In genomic region chr11:96143016-96143670, GRCh38 we compare ENCODE assay signal across 14 cellular contexts.
DNase-seq lines count a peak whose midpoint lies in the region; ATAC-seq and TF ChIP-seq lines count a peak whose summit lies in the region.
"Had no signal": no experiment of that assay in that cellular context is flagged by ENCODE, and none has a peak within 500 bp of the region (broad histone marks: within the 10 kb centered on the region; RNA-seq: fewer than 3 reads in every experiment).

No MANE protein-coding gene starts in this region.

- H4K20me1 ChIP-seq in GM23338 (replicated peaks; ENCODE audit: insufficient read depth): no peaks in the 10 kb centered on the region

- CTCF ChIA-PET in activated CD8-positive, alpha-beta memory T cell treated with anti-CD3 and anti-CD28 coated beads, Interleukin-2, amount 10 ng/mL, durations not matched to agents 7 days and 5 days (lab: Charles Lee): no interaction called here

- H3F3A ChIP-seq in GM23338 (replicated peaks; ENCODE audit: low read depth): no peaks in the 10 kb centered on the region

- TF ChIP-seq EP300 in upper lobe of left lung (IDR thresholded peaks at IDR 0.05): no peak

- H3K36me3 Mint-ChIP-seq in GM23338 (ENCODE audit: low read depth) (no peaks in the 10 kb centered on the region), osteocyte (ENCODE audit: unreplicated experiment) (peaks cover 2% of the 10 kb centered on the region)
- H3K36me3 Mint-ChIP-seq in activated CD8-positive, alpha-beta memory T cell treated with anti-CD3 and anti-CD28 coated beads, Interleukin-2, amount 10 ng/mL, durations not matched to agents 7 days and 5 days: peaks cover 4% of the 10 kb centered on the region

- no peak overlapping the region for H2AFZ ChIP-seq in GM23338

- WGBS in upper lobe of left lung, 2 donors: 62 to 69% methylated on average over 7 of the region's 7 CpGs

- H3K9me2 ChIP-seq in GM23338 (ENCODE audit: insufficient read depth): peaks cover 3% of the 10 kb centered on the region; the same call in 1 of the 2 replicates

- no peak overlapping the region for H3K27ac ChIP-seq in GM23338 (ENCODE audit: low read depth)
- H3K27ac ChIP-seq in upper lobe of left lung: peak overlapping the region in 1 of 4 donors; percentile 46
- H3K27ac ChIP-seq: ascending aorta; BLaER1 treated with 17β-estradiol and CSF1 and Interleukin-3, amounts not matched to agents 10 nM and 100 nM had no signal

- H3K79me2 ChIP-seq in GM23338 (replicated peaks; ENCODE audit: insufficient read depth): no peaks in the 10 kb centered on the region

- TF ChIP-seq POLR2A in upper lobe of left lung (IDR thresholded peaks at IDR 0.05): no peak

- H3K4me2 ChIP-seq in GM23338: peak overlapping the region; percentile 14; the same call in 1 of the 2 replicates
- H3K4me2 ChIP-seq: BLaER1 treated with 17β-estradiol and CSF1 and Interleukin-3, amounts not matched to agents 10 nM and 100 nM had no signal

- H3K9me3 Mint-ChIP-seq in GM23338 (no peaks in the 10 kb centered on the region), osteocyte (ENCODE audit: unreplicated experiment) (no peaks in the 10 kb centered on the region)
- H3K9me3 Mint-ChIP-seq in activated CD8-positive, alpha-beta memory T cell treated with anti-CD3 and anti-CD28 coated beads, Interleukin-2, amount 10 ng/mL, durations not matched to agents 7 days and 5 days (ENCODE audit: low read depth): no peaks in the 10 kb centered on the region
- H3K9me3 Mint-ChIP-seq: stimulated activated memory B cell treated with anti-CD40 and anti-IgM and Interleukin-4, amounts not matched to agents 10 μg/mL and 1 μg/mL and 100 μg/mL, for 72 hours had no signal

- H3K27me3 Mint-ChIP-seq in GM23338 (ENCODE audit: insufficient read depth, low read depth, poor library complexity) (no peaks in the 10 kb centered on the region), osteocyte (ENCODE audit: unreplicated experiment) (no peaks in the 10 kb centered on the region)
- no peaks in the 10 kb centered on the region for H3K27me3 Mint-ChIP-seq in activated CD8-positive, alpha-beta memory T cell treated with anti-CD3 and anti-CD28 coated beads, Interleukin-2, amount 10 ng/mL, durations not matched to agents 7 days and 5 days
- H3K27me3 Mint-ChIP-seq: stimulated activated memory B cell treated with anti-CD40 and anti-IgM and Interleukin-4, amounts not matched to agents 10 μg/mL and 1 μg/mL and 100 μg/mL, for 72 hours had no signal

- no peaks in the 10 kb centered on the region for H3K36me3 ChIP-seq in GM23338 (ENCODE audit: insufficient read depth)
- no peaks in the 10 kb centered on the region for H3K36me3 ChIP-seq in upper lobe of left lung
- H3K36me3 ChIP-seq: ascending aorta had no signal

- no peak overlapping the region for H3K4me3 ChIP-seq in GM23338
- no peak overlapping the region for H3K4me3 ChIP-seq in astrocyte of the cerebellum (ENCODE audit: low read depth, low read length)
- no peak overlapping the region for H3K4me3 ChIP-seq in upper lobe of left lung
- H3K4me3 ChIP-seq: ascending aorta; BLaER1 treated with 17β-estradiol and CSF1 and Interleukin-3, amounts not matched to agents 10 nM and 100 nM had no signal

- TF ChIP-seq CTCF in GM23338 (conservative IDR thresholded peaks at IDR 0.05; ENCODE audit: low read depth in 2 of 2): no peak
- TF ChIP-seq CTCF in astrocyte of the cerebellum (IDR thresholded peaks at IDR 0.05; ENCODE audit: low read depth, low read length, missing control alignments): no peak
- no peak for TF ChIP-seq CTCF in osteocyte (IDR thresholded peaks at IDR 0.05)
- no peak for TF ChIP-seq CTCF in upper lobe of left lung (IDR thresholded peaks at IDR 0.05)

- H3K4me3 Mint-ChIP-seq in GM23338 (no peak overlapping the region), osteocyte (ENCODE audit: unreplicated experiment) (no peak overlapping the region)
- H3K4me3 Mint-ChIP-seq in activated CD8-positive, alpha-beta memory T cell treated with anti-CD3 and anti-CD28 coated beads, Interleukin-2, amount 10 ng/mL, durations not matched to agents 7 days and 5 days: no peak overlapping the region
- H3K4me3 Mint-ChIP-seq: stimulated activated memory B cell treated with anti-CD40 and anti-IgM and Interleukin-4, amounts not matched to agents 10 μg/mL and 1 μg/mL and 100 μg/mL, for 72 hours had no signal

- ATAC-seq in GM23338 (no peak), upper lobe of left lung (ENCODE audit: low FRiP score in 2 of 2) (no peak), HG03457 (IDR thresholded peaks at IDR 0.05; ENCODE audit: unreplicated experiment) (no peak)
- no peak for ATAC-seq in activated CD8-positive, alpha-beta memory T cell treated with anti-CD3 and anti-CD28 coated beads, Interleukin-2, amount 10 ng/mL, durations not matched to agents 7 days and 5 days
- ATAC-seq: stimulated activated memory B cell treated with anti-CD40 and anti-IgM and Interleukin-4, amounts not matched to agents 10 μg/mL and 1 μg/mL and 100 μg/mL, for 72 hours had no signal

- peaks cover 49% of the 10 kb centered on the region for H3K4me1 ChIP-seq in GM23338 (ENCODE audit: insufficient read depth)
- peaks cover 6 to 18% (median 15%) of the 10 kb centered on the region in 4 donors for H3K4me1 ChIP-seq in upper lobe of left lung

- H3K27me3 ChIP-seq in GM23338 (ENCODE audit: insufficient read depth): no peaks in the 10 kb centered on the region
- no peaks in the 10 kb centered on the region for H3K27me3 ChIP-seq in upper lobe of left lung
- H3K27me3 ChIP-seq: ascending aorta; BLaER1 treated with 17β-estradiol and CSF1 and Interleukin-3, amounts not matched to agents 10 nM and 100 nM had no signal

- in situ Hi-C loops in astrocyte of the cerebellum (cut with HindIII; ENCODE audit: low sequenced_read_pairs): no loop called here

- H3K4me1 Mint-ChIP-seq in GM23338 (peaks cover 28% of the 10 kb centered on the region), osteocyte (ENCODE audit: unreplicated experiment) (peaks cover 46% of the 10 kb centered on the region)
- peaks cover 10% of the 10 kb centered on the region for H3K4me1 Mint-ChIP-seq in activated CD8-positive, alpha-beta memory T cell treated with anti-CD3 and anti-CD28 coated beads, Interleukin-2, amount 10 ng/mL, durations not matched to agents 7 days and 5 days

- no peaks in the 10 kb centered on the region for H3K9me3 ChIP-seq in upper lobe of left lung
- H3K9me3 ChIP-seq: ascending aorta had no signal

- H3K27ac Mint-ChIP-seq in GM23338 (no peak overlapping the region), osteocyte (ENCODE audit: unreplicated experiment) (peak overlapping the region; percentile 77)
- H3K27ac Mint-ChIP-seq in activated CD8-positive, alpha-beta memory T cell treated with anti-CD3 and anti-CD28 coated beads, Interleukin-2, amount 10 ng/mL, durations not matched to agents 7 days and 5 days: no peak overlapping the region
- H3K27ac Mint-ChIP-seq: stimulated activated memory B cell treated with anti-CD40 and anti-IgM and Interleukin-4, amounts not matched to agents 10 μg/mL and 1 μg/mL and 100 μg/mL, for 72 hours had no signal

- DNase-seq in GM23338 (ENCODE audit: low spot score): no peak
- peak; percentile 75 for DNase-seq in astrocyte of the cerebellum (ENCODE audit: low read depth)
- DNase-seq in foreskin melanocyte: peak; percentile 90
- no peak for DNase-seq in osteocyte (ENCODE audit: extremely low spot score, unreplicated experiment)
- DNase-seq in SIG-M5 (lab: John Stamatoyannopoulos, UW): no peak
- DNase-seq in activated CD8-positive, alpha-beta memory T cell treated with anti-CD3 and anti-CD28 coated beads, Interleukin-2, amount 10 ng/mL, durations not matched to agents 7 days and 5 days: no peak
- no peak for DNase-seq in upper lobe of left lung
- DNase-seq: activated CD4-positive, CD25-positive, alpha-beta regulatory T cell treated with anti-CD3 and anti-CD28 coated beads, Interleukin-2, amount 50 U/mL, for 72 hours; NCI-H2107; stimulated activated CD4-positive, alpha-beta T cell treated with anti-CD3 and anti-CD28 coated beads, Interleukin-2, amount 100 ng/mL, for 48 hours had no signal

TF ChIP-seq in GM23338, 12 proteins besides CTCF, POLR2A, EP300 and RAD21 (continues in another document):
- TF ChIP-seq EZH2 (IDR thresholded peaks at IDR 0.05; ENCODE audit: low read depth, unreplicated experiment): no peak
- TF ChIP-seq ZNF331 (CRISPR knock-in tag; IDR thresholded peaks at IDR 0.05; ENCODE audit: low read depth): no peak
- no peak for TF ChIP-seq STAT1 (IDR thresholded peaks at IDR 0.05; ENCODE audit: unreplicated experiment)
- TF ChIP-seq NANOG (IDR thresholded peaks at IDR 0.05; ENCODE audit: borderline replicate concordance): no peak

Comparison
In these comparisons a context has a peak if more than half of its experiments do, and no peak if none do; other contexts are left out.
1. DNase-seq: peak in astrocyte of the cerebellum (single experiment) and foreskin melanocyte (single experiment); none in GM23338 (single experiment), osteocyte (single experiment), SIG-M5 (single experiment), activated CD8-positive, alpha-beta memory T cell treated with anti-CD3 and anti-CD28 coated beads, Interleukin-2, amount 10 ng/mL, durations not matched to agents 7 days and 5 days (single experiment) and upper lobe of left lung (0 of 2).